10 cellular contexts compared by ENCODE assay signal in the genomic region with DNA sequence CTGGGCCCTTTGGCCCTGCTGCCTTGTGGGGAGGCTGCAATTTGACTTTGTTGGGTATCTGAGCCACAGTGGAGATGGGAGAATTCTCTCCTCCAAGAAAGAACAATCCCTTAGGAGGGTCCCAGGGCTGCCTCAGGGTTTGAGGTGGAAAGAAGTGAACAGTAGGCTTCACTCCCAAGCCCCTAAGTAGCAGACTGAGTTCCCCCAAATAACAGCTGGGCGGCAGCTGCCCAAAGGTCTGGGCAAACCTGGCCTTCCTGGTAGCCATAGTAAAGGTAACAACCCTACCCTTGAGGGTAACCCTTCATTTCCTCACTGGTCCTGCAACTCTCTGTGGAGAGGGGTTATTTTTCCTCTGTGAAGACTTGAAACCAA. TPM values are rescaled to one million over a fixed set of nuclear protein-coding genes. Genes with fewer than 3 reads are reported as not detected.
A peak's percentile ranks its signal among the peaks of the same experiment; 100 is the strongest.
DNase-seq lines count a peak whose midpoint lies in the region; ATAC-seq and TF ChIP-seq lines count a peak whose summit lies in the region.
"Had no signal": no experiment of that assay in that cellular context is flagged by ENCODE, and none has a peak within 500 bp of the region (broad histone marks: within the 10 kb centered on the region; RNA-seq: fewer than 3 reads in every experiment).

No MANE protein-coding gene starts in this region.

- TF ChIP-seq POLR2A in body of pancreas (IDR thresholded peaks at IDR 0.05): peak in 1 of 3 donors; percentile 2

- DNase-seq in body of pancreas (no peak), left lung (no peak), GM19240 (ENCODE audit: insufficient read length, low spot score) (no peak)
- DNase-seq in stimulated activated effector memory CD8-positive, alpha-beta T cell treated with anti-CD3 and anti-CD28 coated beads, Interleukin-12 subunit alpha, Interleukin-12 subunit beta, amount 100 ng/mL, for 72 hours (ENCODE audit: low spot score in 2 of 2): no peak
- DNase-seq: natural killer cell had no signal

- H3K9me3 ChIP-seq in HUES48 (ENCODE audit: control insufficient read depth, insufficient read depth, low read length): no peaks in the 10 kb centered on the region
- no peaks in the 10 kb centered on the region for H3K9me3 ChIP-seq in body of pancreas
- H3K9me3 ChIP-seq in left lung: peaks cover 0 to 3% of the 10 kb centered on the region in 2 donors
- H3K9me3 ChIP-seq: adrenal gland had no signal

- H3K4me1 ChIP-seq in HUES48 (ENCODE audit: control insufficient read depth, insufficient read depth, low read length) (peaks cover 6% of the 10 kb centered on the region), body of pancreas (peaks cover 39% of the 10 kb centered on the region), left lung (no peaks in the 10 kb centered on the region)

- H3K36me3 ChIP-seq in HUES48 (ENCODE audit: control insufficient read depth, insufficient read depth, low read length) (no peaks in the 10 kb centered on the region), body of pancreas (replicated peaks in 1 of 2; ENCODE audit: insufficient read depth in 1 of 2, low read depth in 2 of 2) (no peaks in the 10 kb centered on the region), left lung (no peaks in the 10 kb centered on the region)
- H3K36me3 ChIP-seq: adrenal gland had no signal

- WGBS in body of pancreas, 2 donors: 19 to 43% methylated on average over 1 of the region's 1 CpG

- H3K4me3 ChIP-seq in HUES48 (ENCODE audit: low read depth, low read length): peak overlapping the region; percentile 74; the same call in 1 of the 2 replicates
- H3K4me3 ChIP-seq in body of pancreas: no peak overlapping the region
- peak overlapping the region; percentile 40 to 41 for H3K4me3 ChIP-seq in left lung
- H3K4me3 ChIP-seq: GM12878 had no signal

- H3K4me3 Mint-ChIP-seq in stimulated activated effector memory CD8-positive, alpha-beta T cell treated with anti-CD3 and anti-CD28 coated beads, Interleukin-12 subunit alpha, Interleukin-12 subunit beta, amount 100 ng/mL, for 72 hours: peak overlapping the region; percentile 47
- H3K4me3 Mint-ChIP-seq: natural killer cell had no signal

- intact Hi-C loops in body of pancreas (cut with DNase I): no loop called here
- intact Hi-C loops in left lung (cut with DNase I): no loop called here

- no peak overlapping the region for H3K9ac ChIP-seq in HUES48 (ENCODE audit: low read depth, low read length)

- H3K27me3 ChIP-seq in HUES48 (ENCODE audit: control insufficient read depth, insufficient read depth, low read length) (peaks cover 29% of the 10 kb centered on the region), body of pancreas (no peaks in the 10 kb centered on the region), left lung (no peaks in the 10 kb centered on the region)
- H3K27me3 ChIP-seq: adrenal gland had no signal

- peaks cover 3% of the 10 kb centered on the region for H3K9me3 Mint-ChIP-seq in stimulated activated effector memory CD8-positive, alpha-beta T cell treated with anti-CD3 and anti-CD28 coated beads, Interleukin-12 subunit alpha, Interleukin-12 subunit beta, amount 100 ng/mL, for 72 hours

- TF ChIP-seq CTCF in body of pancreas (IDR thresholded peaks at IDR 0.05): no peak
- TF ChIP-seq CTCF in left lung (IDR thresholded peaks at IDR 0.05): no peak

- H3K27ac ChIP-seq in HUES48 (ENCODE audit: low read depth, low read length): no peak overlapping the region
- peak overlapping the region; percentile 82 to 95 (median 86) for H3K27ac ChIP-seq in body of pancreas
- H3K27ac ChIP-seq in left lung: no peak overlapping the region
- H3K27ac ChIP-seq: adrenal gland had no signal

- H3K36me3 Mint-ChIP-seq in stimulated activated effector memory CD8-positive, alpha-beta T cell treated with anti-CD3 and anti-CD28 coated beads, Interleukin-12 subunit alpha, Interleukin-12 subunit beta, amount 100 ng/mL, for 72 hours: no peaks in the 10 kb centered on the region

- H3K4me1 Mint-ChIP-seq in stimulated activated effector memory CD8-positive, alpha-beta T cell treated with anti-CD3 and anti-CD28 coated beads, Interleukin-12 subunit alpha, Interleukin-12 subunit beta, amount 100 ng/mL, for 72 hours: no peaks in the 10 kb centered on the region
- H3K4me1 Mint-ChIP-seq: natural killer cell had no signal

- no peak for ATAC-seq in body of pancreas
- ATAC-seq in left lung: no peak
- no peak for ATAC-seq in stimulated activated effector memory CD8-positive, alpha-beta T cell treated with anti-CD3 and anti-CD28 coated beads, Interleukin-12 subunit alpha, Interleukin-12 subunit beta, amount 100 ng/mL, for 72 hours
- no peak for ATAC-seq in HG03045 (IDR thresholded peaks at IDR 0.05; ENCODE audit: unreplicated experiment)
- ATAC-seq in HG02798 (IDR thresholded peaks at IDR 0.05; ENCODE audit: poor library complexity, unreplicated experiment): no peak
- ATAC-seq: GM12878 had no signal

- no peak overlapping the region for H3K27ac Mint-ChIP-seq in stimulated activated effector memory CD8-positive, alpha-beta T cell treated with anti-CD3 and anti-CD28 coated beads, Interleukin-12 subunit alpha, Interleukin-12 subunit beta, amount 100 ng/mL, for 72 hours
- H3K27ac Mint-ChIP-seq: natural killer cell had no signal

RNA-seq across cellular contexts. Expression of a gene that starts 0.7 kb away (rescaled TPM):
- total RNA-seq in body of pancreas (10 to 100 TPM; 25.7 to 96.9 TPM), left lung (10 to 100 TPM; 77.8 to 96.9 TPM)

RNA-seq across cellular contexts. Expression of a gene that starts 53.7 kb away (rescaled TPM):
- total RNA-seq in body of pancreas (1 to 10 TPM in 1 of 2 donors, not detected in 1; 1.6 TPM), left lung (under 1 TPM; 0.47 to 0.73 TPM)

RNA-seq across cellular contexts. Expression of a gene that starts 53.8 kb away (rescaled TPM):
- total RNA-seq in body of pancreas: 10 to 100 TPM; 13.8 to 17.6 TPM
- total RNA-seq in left lung: 10 to 100 TPM; 24.1 to 43.3 TPM

Comparison
In these comparisons a context has a peak if more than half of its experiments do, and no peak if none do; other contexts are left out.
1. H3K27ac ChIP-seq: peak in body of pancreas (4 of 4); none in HUES48 (single experiment) and left lung (0 of 2).
2. H3K4me3 ChIP-seq: peak in HUES48 (single experiment) and left lung (2 of 2); none in body of pancreas (0 of 2).